ENCODE assay signal across 13 cellular contexts in the genomic region with DNA sequence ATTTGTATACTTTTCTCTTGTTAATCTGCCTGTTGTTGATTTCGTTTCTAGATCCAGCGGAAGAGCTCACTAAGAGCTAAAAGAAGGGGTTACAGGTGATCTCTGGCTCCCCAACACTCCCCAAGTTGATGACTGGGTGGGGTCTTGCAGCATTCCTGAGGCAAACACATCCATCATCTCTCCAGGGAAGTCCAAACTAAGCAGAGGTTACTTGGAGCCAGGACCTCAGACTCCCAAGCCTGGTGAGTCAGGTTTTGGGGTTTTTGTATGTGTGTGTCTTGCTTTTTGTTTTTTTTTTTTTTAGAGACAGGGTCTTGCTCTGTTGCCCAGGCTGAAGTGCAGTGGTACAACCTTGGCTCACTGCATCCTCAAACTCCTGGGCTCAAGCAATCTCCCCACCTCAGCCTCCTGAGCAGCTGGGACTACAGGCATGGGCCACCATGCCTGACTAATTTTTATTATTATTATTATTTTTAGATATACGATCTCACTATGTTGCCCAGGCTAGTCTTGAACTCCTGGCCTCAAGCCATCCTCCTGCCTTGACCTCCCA. TPM values are rescaled to one million over a fixed set of nuclear protein-coding genes. Genes with fewer than 3 reads are reported as not detected.
DNase-seq lines count a peak whose midpoint lies in the region; ATAC-seq, FAIRE-seq and TF ChIP-seq lines count a peak whose summit lies in the region.
"Had no signal": no experiment of that assay in that cellular context is flagged by ENCODE, and none has a peak within 500 bp of the region (broad histone marks: within the 10 kb centered on the region; RNA-seq: fewer than 3 reads in every experiment).

No MANE protein-coding gene starts in this region.

- peak; percentile 31 for DNase-seq in GM23248
- DNase-seq in WTC11 (ENCODE audit: low spot score) = no peak
- no peak for DNase-seq in lower lobe of right lung
- DNase-seq in trophoblast cell = peak in 1 of 2 donors; percentile 4
- DNase-seq in HTR-8/SVneo (ENCODE audit: insufficient read length, low spot score) = no peak
- no peak for DNase-seq in glutamatergic neuron
- DNase-seq: MM.1S had no signal

- H4K20me1 ChIP-seq in GM23248 (ENCODE audit: insufficient read depth) = no peaks in the 10 kb centered on the region

- no peak overlapping the region for H2AK5ac ChIP-seq in trophoblast cell (ENCODE audit: low read length)

- CTCF ChIA-PET in WTC11 (lab: Charles Lee) = interaction anchor here (0.6 to 7.5 kb wide), 24 partner anchors 11 to 382 kb away, joined by 3 to 89 read pairs (median 4); partner anchors contain the start of gene GDPD5

- H2AFZ ChIP-seq in GM23248 (no peak overlapping the region), trophoblast cell (ENCODE audit: insufficient read depth, low read length, poor library complexity) (no peak overlapping the region)

- H3K4ac ChIP-seq in trophoblast cell (ENCODE audit: low read depth, low read length) = peak overlapping the region; percentile 19

- H3K36me3 ChIP-seq in GM23248 (ENCODE audit: low read depth) (no peaks in the 10 kb centered on the region), lower lobe of right lung (no peaks in the 10 kb centered on the region), trophoblast cell (ENCODE audit: control insufficient read depth in 1 of 2, insufficient read depth in 2 of 2, low read length in 2 of 2) (no peaks in the 10 kb centered on the region)
- H3K36me3 ChIP-seq: SJSA1 had no signal

- H3K79me1 ChIP-seq in trophoblast cell (ENCODE audit: low read length) = peaks cover 12% of the 10 kb centered on the region

- H3K27ac ChIP-seq in GM23248 (no peak overlapping the region), lower lobe of right lung (peak overlapping the region; percentile 27), trophoblast cell (ENCODE audit: low read depth, low read length) (peak overlapping the region; percentile 74)
- H3K27ac ChIP-seq: C4-2B, SJSA1 had no signal

- H4K91ac ChIP-seq in trophoblast cell (ENCODE audit: low read depth, low read length) = peak overlapping the region; percentile 88

- H3K9ac ChIP-seq in GM23248 (no peak overlapping the region), trophoblast cell (ENCODE audit: low read length) (no peak overlapping the region)

- H3K27me3 Mint-ChIP-seq in WTC11 (ENCODE audit: low read depth) (peaks cover 2% of the 10 kb centered on the region; the same call in 1 of the 2 replicates), glutamatergic neuron (ENCODE audit: unreplicated experiment) (no peaks in the 10 kb centered on the region)

- H3K18ac ChIP-seq in trophoblast cell (ENCODE audit: low read length) = peak overlapping the region; percentile 14

- H3K4me1 ChIP-seq in GM23248 (ENCODE audit: insufficient read depth) (no peaks in the 10 kb centered on the region; the same call in 1 of the 2 replicates), lower lobe of right lung (peaks cover 28% of the 10 kb centered on the region), trophoblast cell (ENCODE audit: control insufficient read depth in 1 of 2, insufficient read depth in 2 of 2, low read length in 2 of 2) (peaks cover 6 to 11% of the 10 kb centered on the region in 2 experiments)

- no peak for FAIRE-seq in HTR-8/SVneo (lab: Jason Lieb, UNC)

- H3K4me1 Mint-ChIP-seq in WTC11 = peaks cover 26% of the 10 kb centered on the region
- no peaks in the 10 kb centered on the region for H3K4me1 Mint-ChIP-seq in glutamatergic neuron (ENCODE audit: low read depth, unreplicated experiment)

- POLR2A ChIA-PET in WTC11 (lab: Charles Lee) = interaction anchor here (0.7 kb wide), 1 partner anchor 113 kb away, joined by 5 read pairs; no protein-coding TSS in a partner anchor

- H3K14ac ChIP-seq in trophoblast cell (ENCODE audit: low read length) = peak overlapping the region; percentile 59

- H3K23ac ChIP-seq in trophoblast cell (ENCODE audit: low read length) = no peak overlapping the region

- no peaks in the 10 kb centered on the region for H3K9me2 ChIP-seq in GM23248 (ENCODE audit: insufficient read depth)

- H2BK5ac ChIP-seq in trophoblast cell (ENCODE audit: low read depth, low read length, poor library complexity) = peak overlapping the region; percentile 45

- 39 to 45% methylated on average over 3 of the region's 3 CpGs for WGBS in GM23248 (ENCODE audit: low coverage in 1 of 2, low lambda C conversion rate in 2 of 2, missing lambda C conversion rate in 2 of 2), 2 experiments
- no CpG with 5 or more reads among the region's 3 CpGs for WGBS in trophoblast cell (ENCODE audit: extremely low coverage, insufficient coverage, insufficient read length)

- no peak overlapping the region for H4K8ac ChIP-seq in trophoblast cell (ENCODE audit: low read depth, low read length)

- H2BK120ac ChIP-seq in trophoblast cell (ENCODE audit: insufficient read depth, low read length, poor library complexity) = no peak overlapping the region

- H3K9me3 ChIP-seq in GM23248 (ENCODE audit: low read depth) (no peaks in the 10 kb centered on the region), lower lobe of right lung (no peaks in the 10 kb centered on the region), trophoblast cell (ENCODE audit: insufficient read depth, low read depth, low read length) (no peaks in the 10 kb centered on the region)
- H3K9me3 ChIP-seq: SJSA1 had no signal

- no peak for ATAC-seq in WTC11
- ATAC-seq in lower lobe of right lung = no peak
- no peak for ATAC-seq in HG02885 (IDR thresholded peaks at IDR 0.05; ENCODE audit: poor library complexity, unreplicated experiment)
- no peak for ATAC-seq in HG02973 (IDR thresholded peaks at IDR 0.05; ENCODE audit: unreplicated experiment)

- H4K12ac ChIP-seq in trophoblast cell (ENCODE audit: low read depth, low read length) = no peak overlapping the region

- no peak overlapping the region for H3K4me3 ChIP-seq in GM23248
- H3K4me3 ChIP-seq in lower lobe of right lung = no peak overlapping the region
- H3K4me3 ChIP-seq in trophoblast cell (ENCODE audit: low read depth, low read length) = no peak overlapping the region
- H3K4me3 ChIP-seq: SJSA1 had no signal

- H3K27ac Mint-ChIP-seq in WTC11 = no peak overlapping the region
- H3K27ac Mint-ChIP-seq in glutamatergic neuron (ENCODE audit: unreplicated experiment) = no peak overlapping the region
- H3K27ac Mint-ChIP-seq: HFFc6 had no signal

- H3K9me3 Mint-ChIP-seq in WTC11 (no peaks in the 10 kb centered on the region), glutamatergic neuron (ENCODE audit: unreplicated experiment) (no peaks in the 10 kb centered on the region)
- H3K9me3 Mint-ChIP-seq: HFFc6 had no signal

- H3K4me2 ChIP-seq in GM23248 (ENCODE audit: unreplicated experiment) = no peak overlapping the region
- H3K4me2 ChIP-seq in trophoblast cell (ENCODE audit: low read length) = no peak overlapping the region

- in situ Hi-C loops in GM23248 (cut with MboI) = loop anchor here (10.0 kb wide), 1 partner anchor 53 kb away; no protein-coding TSS in a partner anchor

- no peaks in the 10 kb centered on the region for H3K27me3 ChIP-seq in GM23248 (replicated peaks; ENCODE audit: insufficient read depth)
- no peaks in the 10 kb centered on the region for H3K27me3 ChIP-seq in lower lobe of right lung (ENCODE audit: low read depth)
- no peaks in the 10 kb centered on the region for H3K27me3 ChIP-seq in trophoblast cell (ENCODE audit: insufficient read depth, low read length)
- H3K27me3 ChIP-seq: SJSA1 had no signal

- H3F3A ChIP-seq in GM23248 (ENCODE audit: insufficient read depth) = peaks cover 10% of the 10 kb centered on the region

- H3K36me3 Mint-ChIP-seq in WTC11 (no peaks in the 10 kb centered on the region), glutamatergic neuron (ENCODE audit: unreplicated experiment) (no peaks in the 10 kb centered on the region)

- TF ChIP-seq CTCF in WTC11 (IDR thresholded peaks at IDR 0.05) (no peak), lower lobe of right lung (IDR thresholded peaks at IDR 0.05) (no peak), glutamatergic neuron (IDR thresholded peaks at IDR 0.05; ENCODE audit: partially characterized antibody, unreplicated experiment) (no peak)

- intact Hi-C loops in lower lobe of right lung (cut with DNase I) = loop anchor here (10.0 kb wide), 2 partner anchors 63 to 103 kb away; no protein-coding TSS in a partner anchor

- H2BK12ac ChIP-seq in trophoblast cell (ENCODE audit: low read length) = peak overlapping the region; percentile 63

- H3K4me3 Mint-ChIP-seq in WTC11 = no peak overlapping the region
- no peak overlapping the region for H3K4me3 Mint-ChIP-seq in glutamatergic neuron (ENCODE audit: unreplicated experiment)
- H3K4me3 Mint-ChIP-seq: HFFc6 had no signal

- H3K79me2 ChIP-seq in GM23248 (ENCODE audit: insufficient read depth) (no peaks in the 10 kb centered on the region), trophoblast cell (ENCODE audit: control insufficient read depth, insufficient read depth, low read length, poor library complexity) (no peaks in the 10 kb centered on the region)

TF ChIP-seq in WTC11, 78 proteins besides CTCF, POLR2A, EP300 and RAD21 (continues in another document):
- no peak for TF ChIP-seq ZNF671 (CRISPR knock-in tag; IDR thresholded peaks at IDR 0.05)

RNA-seq across cellular contexts. Expression of gene RPS3, which starts 11.5 kb away (rescaled TPM):
- total RNA-seq in GM23248 (2014; rRNA removed; shearing (Covaris generic)) = 915 and 1,048 TPM in 2 replicates
- 896 and 915 TPM in 2 replicates for polyA plus RNA-seq in GM23248 (2016; fragmentation: Nextera tagmentation; extraction: Ambion mirVana)
- total RNA-seq in WTC11 (2021) = 3,967 to 4,516 TPM (median 4,446 TPM) in 3 replicates
- total RNA-seq in lower lobe of right lung = 1,761 TPM
- polyA plus RNA-seq in trophoblast cell (2013) = 4,211 and 4,337 TPM in 2 replicates
- 1,391 TPM for total RNA-seq in glutamatergic neuron (ENCODE audit: unreplicated experiment)

RNA-seq across cellular contexts. Expression of gene ARRB1, which starts 36.4 kb away (rescaled TPM):
- 2.1 and 3.1 TPM in 2 replicates for total RNA-seq in GM23248 (2014; rRNA removed; shearing (Covaris generic))
- 2.0 and 2.2 TPM in 2 replicates for polyA plus RNA-seq in GM23248 (2016; fragmentation: Nextera tagmentation; extraction: Ambion mirVana)
- total RNA-seq in WTC11 (2021) (81.0 to 90.1 TPM (median 82.9 TPM) in 3 replicates), lower lobe of right lung (187 TPM), glutamatergic neuron (ENCODE audit: unreplicated experiment) (38.0 TPM)
- polyA plus RNA-seq in trophoblast cell (2013) = 34.1 and 34.7 TPM in 2 replicates

RNA-seq across cellular contexts. Expression of gene KLHL35, which starts 45.2 kb away (rescaled TPM):
- total RNA-seq in GM23248 (2014; rRNA removed; shearing (Covaris generic)) = 10.5 and 13.0 TPM in 2 replicates
- polyA plus RNA-seq in GM23248 (2016; fragmentation: Nextera tagmentation; extraction: Ambion mirVana) = 5.7 and 6.3 TPM in 2 replicates
- total RNA-seq in WTC11 (2021) (0.22 to 0.60 TPM (median 0.39 TPM) in 3 replicates), lower lobe of right lung (2.6 TPM), glutamatergic neuron (ENCODE audit: unreplicated experiment) (41.4 TPM)
- polyA plus RNA-seq in trophoblast cell (2013) = 0.08 and 0.10 TPM in 2 replicates
- total RNA-seq: H4, HFFc6 had no signal
